In the genomic region with DNA sequence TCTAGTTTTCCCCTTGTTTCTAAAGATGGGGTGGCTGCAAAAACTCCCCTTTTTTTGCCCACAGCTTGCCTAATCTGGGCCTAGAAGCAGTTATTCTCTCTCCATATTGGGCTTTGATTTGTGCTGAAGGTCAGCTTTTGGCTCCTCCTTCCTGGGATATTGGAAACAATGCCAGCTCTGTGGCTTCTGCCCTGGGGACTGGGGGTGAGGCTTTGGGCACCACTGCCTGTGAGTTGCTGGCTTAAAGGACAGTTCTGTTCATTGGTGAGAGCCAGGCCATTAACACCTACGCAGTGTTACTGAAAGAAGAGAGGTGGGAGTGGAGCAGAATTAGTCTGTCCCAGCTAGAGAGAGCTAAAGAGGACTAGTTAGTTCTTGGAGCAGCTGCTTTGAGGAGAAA, we compare ENCODE assay signal across 15 cellular contexts. TPM values are rescaled to one million over a fixed set of nuclear protein-coding genes. Genes with fewer than 3 reads are reported as not detected.
A peak's percentile ranks its signal among the peaks of the same experiment; 100 is the strongest.
DNase-seq lines count a peak whose midpoint lies in the region; ATAC-seq and TF ChIP-seq lines count a peak whose summit lies in the region.
"Had no signal": no experiment of that assay in that cellular context is flagged by ENCODE, and none has a peak within 500 bp of the region (broad histone marks: within the 10 kb centered on the region; RNA-seq: fewer than 3 reads in every experiment).

No MANE protein-coding gene starts in this region.

- H3K9me3 Mint-ChIP-seq in nephron, result no peaks in the 10 kb centered on the region
- H3K9me3 Mint-ChIP-seq in type B pancreatic cell, result peaks cover 5% of the 10 kb centered on the region
- H3K9me3 Mint-ChIP-seq: CD8-positive, alpha-beta memory T cell had no signal

- H3K4me3 ChIP-seq in MM.1S (ENCODE audit: low read length), result no peak overlapping the region

- no peak overlapping the region for H2AFZ ChIP-seq in MM.1S (ENCODE audit: low read length)

- no peaks in the 10 kb centered on the region; the same call in 1 of the 2 replicates for H4K20me1 ChIP-seq in MM.1S (ENCODE audit: insufficient read depth, low read length)

- TF ChIP-seq CTCF in nephron (IDR thresholded peaks at IDR 0.05; ENCODE audit: unreplicated experiment in 3 of 3) (no peak), type B pancreatic cell (conservative IDR thresholded peaks at IDR 0.05) (no peak), MM.1S (IDR thresholded peaks at IDR 0.05; ENCODE audit: low read length) (no peak)

- ATAC-seq in Right ventricle myocardium inferior, result peak; percentile 3
- ATAC-seq: activated CD4-positive, CD25-positive, alpha-beta regulatory T cell treated with anti-CD3 and anti-CD28 coated beads, Interleukin-2, amount 50 U/mL, for 24 hours; SK-N-SH treated with all-trans-retinoic acid at 6 μM for 48 hours had no signal

- no peaks in the 10 kb centered on the region for H3K9me3 ChIP-seq in MM.1S (replicated peaks; ENCODE audit: insufficient read depth, low read length)

- no peak overlapping the region for H3K27ac ChIP-seq in MM.1S (ENCODE audit: low read length)
- H3K27ac ChIP-seq: 22Rv1 had no signal

- peak overlapping the region in 2 of 3 experiments; percentile 56 to 63 for H3K4me3 Mint-ChIP-seq in nephron
- H3K4me3 Mint-ChIP-seq in type B pancreatic cell, result peak overlapping the region; percentile 23

- peaks cover under 1% of the 10 kb centered on the region; the same call in 1 of the 2 replicates for H3K27me3 ChIP-seq in MM.1S (replicated peaks; ENCODE audit: insufficient read depth, low read length)

- H3K9ac ChIP-seq in MM.1S (ENCODE audit: low read length), result no peak overlapping the region

- no peaks in the 10 kb centered on the region for H3K27me3 Mint-ChIP-seq in nephron (ENCODE audit: low read depth)
- H3K27me3 Mint-ChIP-seq in type B pancreatic cell, result no peaks in the 10 kb centered on the region

- intact Hi-C loops in Right ventricle myocardium inferior (cut with DNase I) (no loop called here), cardiac septum (cut with DNase I) (loop anchor here (5.0 kb wide), 1 partner anchor 178 kb away; a partner anchor contains a TSS)

- no peaks in the 10 kb centered on the region for H3K36me3 ChIP-seq in MM.1S (replicated peaks; ENCODE audit: insufficient read depth, low read length)

- H3K9me2 ChIP-seq in MM.1S (replicated peaks; ENCODE audit: insufficient read depth, low read length), result no peaks in the 10 kb centered on the region

- peaks cover 75% of the 10 kb centered on the region for H3K79me2 ChIP-seq in MM.1S (ENCODE audit: low read length)

- H3K36me3 Mint-ChIP-seq in nephron (ENCODE audit: low read depth), result peaks cover 21% of the 10 kb centered on the region
- peaks cover 24% of the 10 kb centered on the region for H3K36me3 Mint-ChIP-seq in type B pancreatic cell

- H3K4me1 Mint-ChIP-seq in nephron (peaks cover 28% of the 10 kb centered on the region), type B pancreatic cell (ENCODE audit: unreplicated experiment) (peaks cover 32% of the 10 kb centered on the region)

- H3K27ac Mint-ChIP-seq in nephron, result no peak overlapping the region
- H3K27ac Mint-ChIP-seq in type B pancreatic cell, result peak overlapping the region; percentile 49

- no peak overlapping the region for H3K4me2 ChIP-seq in MM.1S (ENCODE audit: low read depth, low read length)

- DNase-seq in Right ventricle myocardium inferior (ENCODE audit: missing footprints) (no peak), cardiac septum (ENCODE audit: low spot score) (no peak), foreskin melanocyte (peak; percentile 93), type B pancreatic cell (ENCODE audit: extremely low spot score, unreplicated experiment) (no peak), NCI-H128 (lab: John Stamatoyannopoulos, UW; ENCODE audit: unreplicated experiment) (no peak), MM.1S (no peak), NCI-H1092 (lab: John Stamatoyannopoulos, UW) (no peak)
- DNase-seq: CD8-positive, alpha-beta memory T cell; GF-D8; GOT3; NCI-H2171 had no signal

- no peaks in the 10 kb centered on the region for H3K4me1 ChIP-seq in MM.1S (ENCODE audit: low read length)

- H3F3A ChIP-seq in MM.1S (ENCODE audit: insufficient read depth, low read length), result peaks cover 7% of the 10 kb centered on the region

RNA-seq across cellular contexts. Expression of a gene that starts 4.3 kb away (rescaled TPM):
- total RNA-seq in Right ventricle myocardium inferior (21.2 TPM), cardiac septum (22.4 TPM), type B pancreatic cell (ENCODE audit: low replicate concordance) (11.2 and 20.7 TPM in 2 replicates)

RNA-seq across cellular contexts. Expression of a gene that starts 17.6 kb away (rescaled TPM):
- total RNA-seq in Right ventricle myocardium inferior, result 6.9 TPM
- total RNA-seq in cardiac septum, result 14.3 TPM
- total RNA-seq in type B pancreatic cell (ENCODE audit: low replicate concordance), result 15.9 and 25.7 TPM in 2 replicates
